1 cellular context compared by ENCODE assay signal in the genomic region with DNA sequence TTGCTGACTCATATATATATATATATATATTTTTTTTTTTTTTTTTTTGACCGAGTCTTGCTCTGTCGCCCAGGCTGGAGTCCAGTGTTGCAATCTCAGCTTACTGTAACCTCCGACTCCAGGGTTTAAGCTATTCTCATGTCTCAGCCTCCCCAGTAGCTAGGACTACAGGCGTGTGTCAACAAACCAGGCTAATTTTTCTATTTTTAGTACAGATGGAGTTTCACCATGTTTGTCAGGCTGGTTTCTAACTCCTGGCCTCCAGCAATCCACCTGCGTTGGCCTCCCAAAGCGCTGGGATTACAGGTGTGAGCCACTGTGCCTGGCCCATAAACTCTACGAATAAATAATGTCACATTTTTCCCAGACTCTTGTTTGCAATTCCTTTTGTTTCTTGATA.
TF ChIP-seq lines count a peak whose summit lies in the region.

No MANE protein-coding gene starts in this region.

TF ChIP-seq in HepG2, 621 proteins besides CTCF, POLR2A, EP300 and RAD21 (continued from another document and continues in another):
- TF ChIP-seq ZNF318 (CRISPR knock-in tag; IDR thresholded peaks at IDR 0.05) = no peak
- TF ChIP-seq, protein P1, sequence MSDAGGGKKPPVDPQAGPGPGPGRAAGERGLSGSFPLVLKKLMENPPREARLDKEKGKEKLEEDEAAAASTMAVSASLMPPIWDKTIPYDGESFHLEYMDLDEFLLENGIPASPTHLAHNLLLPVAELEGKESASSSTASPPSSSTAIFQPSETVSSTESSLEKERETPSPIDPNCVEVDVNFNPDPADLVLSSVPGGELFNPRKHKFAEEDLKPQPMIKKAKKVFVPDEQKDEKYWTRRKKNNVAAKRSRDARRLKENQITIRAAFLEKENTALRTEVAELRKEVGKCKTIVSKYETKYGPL (CRISPR knock-in tag; IDR thresholded peaks at IDR 0.05) = no peak
- no peak for TF ChIP-seq NKX3-1 (CRISPR knock-in tag; IDR thresholded peaks at IDR 0.05)
- TF ChIP-seq NFIC (IDR thresholded peaks at IDR 0.05; ENCODE audit: low read length) = peak; percentile 29; the same call in 1 of the 2 replicates
- TF ChIP-seq SALL2 (CRISPR knock-in tag; IDR thresholded peaks at IDR 0.05) = no peak
- TF ChIP-seq ZBTB38 (CRISPR knock-in tag; IDR thresholded peaks at IDR 0.05) = no peak
- no peak for TF ChIP-seq NR0B2 (CRISPR knock-in tag; IDR thresholded peaks at IDR 0.05)
- TF ChIP-seq ZBTB8A (CRISPR knock-in tag; IDR thresholded peaks at IDR 0.05; ENCODE audit: borderline replicate concordance, low read depth) = no peak
- peak; percentile 86 for TF ChIP-seq CEBPG (CRISPR knock-in tag; IDR thresholded peaks at IDR 0.05)
- no peak for TF ChIP-seq ZNF788 (CRISPR knock-in tag; IDR thresholded peaks at IDR 0.05; ENCODE audit: borderline replicate concordance)
- no peak for TF ChIP-seq ZNF775 (CRISPR knock-in tag; IDR thresholded peaks at IDR 0.05; ENCODE audit: borderline replicate concordance)
- no peak for TF ChIP-seq ZNF34 (CRISPR knock-in tag; IDR thresholded peaks at IDR 0.05; ENCODE audit: borderline replicate concordance)
- no peak for TF ChIP-seq IKZF1 (IDR thresholded peaks at IDR 0.05)
- no peak for TF ChIP-seq ZNF720 (CRISPR knock-in tag; IDR thresholded peaks at IDR 0.05)
- TF ChIP-seq ZZZ3 (CRISPR knock-in tag; IDR thresholded peaks at IDR 0.05; ENCODE audit: borderline replicate concordance) = no peak
- no peak for TF ChIP-seq SRSF4 (IDR thresholded peaks at IDR 0.05; ENCODE audit: low read depth, low read length, poor library complexity, severe bottlenecking)
- TF ChIP-seq XBP1 (CRISPR knock-in tag; IDR thresholded peaks at IDR 0.05) = no peak
- no peak for TF ChIP-seq RCOR2 (CRISPR knock-in tag; IDR thresholded peaks at IDR 0.05)
- TF ChIP-seq ZNF33A (CRISPR knock-in tag; IDR thresholded peaks at IDR 0.05; ENCODE audit: borderline replicate concordance) = no peak
- no peak for TF ChIP-seq NR3C1 (CRISPR knock-in tag; IDR thresholded peaks at IDR 0.05)
- no peak for TF ChIP-seq ZNF629 (CRISPR knock-in tag; conservative IDR thresholded peaks at IDR 0.05)
- TF ChIP-seq, protein P2, sequence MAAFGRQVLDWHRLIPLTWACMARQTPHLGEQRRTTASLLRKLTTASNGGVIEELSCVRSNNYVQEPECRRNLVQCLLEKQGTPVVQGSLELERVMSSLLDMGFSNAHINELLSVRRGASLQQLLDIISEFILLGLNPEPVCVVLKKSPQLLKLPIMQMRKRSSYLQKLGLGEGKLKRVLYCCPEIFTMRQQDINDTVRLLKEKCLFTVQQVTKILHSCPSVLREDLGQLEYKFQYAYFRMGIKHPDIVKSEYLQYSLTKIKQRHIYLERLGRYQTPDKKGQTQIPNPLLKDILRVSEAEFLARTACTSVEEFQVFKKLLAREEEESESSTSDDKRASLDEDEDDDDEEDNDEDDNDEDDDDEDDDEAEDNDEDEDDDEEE (CRISPR knock-in tag; IDR thresholded peaks at IDR 0.05) = no peak
- TF ChIP-seq SMARCE1 (IDR thresholded peaks at IDR 0.05; ENCODE audit: borderline replicate concordance) = no peak
- no peak for TF ChIP-seq CSRNP2 (CRISPR knock-in tag; conservative IDR thresholded peaks at IDR 0.05; ENCODE audit: low read depth)
- TF ChIP-seq ADNP (CRISPR knock-in tag; IDR thresholded peaks at IDR 0.05) = no peak
- TF ChIP-seq ZNF33B (CRISPR knock-in tag; IDR thresholded peaks at IDR 0.05) = no peak
- TF ChIP-seq AKAP8 (CRISPR knock-in tag; IDR thresholded peaks at IDR 0.05) = no peak
- TF ChIP-seq, protein P3, sequence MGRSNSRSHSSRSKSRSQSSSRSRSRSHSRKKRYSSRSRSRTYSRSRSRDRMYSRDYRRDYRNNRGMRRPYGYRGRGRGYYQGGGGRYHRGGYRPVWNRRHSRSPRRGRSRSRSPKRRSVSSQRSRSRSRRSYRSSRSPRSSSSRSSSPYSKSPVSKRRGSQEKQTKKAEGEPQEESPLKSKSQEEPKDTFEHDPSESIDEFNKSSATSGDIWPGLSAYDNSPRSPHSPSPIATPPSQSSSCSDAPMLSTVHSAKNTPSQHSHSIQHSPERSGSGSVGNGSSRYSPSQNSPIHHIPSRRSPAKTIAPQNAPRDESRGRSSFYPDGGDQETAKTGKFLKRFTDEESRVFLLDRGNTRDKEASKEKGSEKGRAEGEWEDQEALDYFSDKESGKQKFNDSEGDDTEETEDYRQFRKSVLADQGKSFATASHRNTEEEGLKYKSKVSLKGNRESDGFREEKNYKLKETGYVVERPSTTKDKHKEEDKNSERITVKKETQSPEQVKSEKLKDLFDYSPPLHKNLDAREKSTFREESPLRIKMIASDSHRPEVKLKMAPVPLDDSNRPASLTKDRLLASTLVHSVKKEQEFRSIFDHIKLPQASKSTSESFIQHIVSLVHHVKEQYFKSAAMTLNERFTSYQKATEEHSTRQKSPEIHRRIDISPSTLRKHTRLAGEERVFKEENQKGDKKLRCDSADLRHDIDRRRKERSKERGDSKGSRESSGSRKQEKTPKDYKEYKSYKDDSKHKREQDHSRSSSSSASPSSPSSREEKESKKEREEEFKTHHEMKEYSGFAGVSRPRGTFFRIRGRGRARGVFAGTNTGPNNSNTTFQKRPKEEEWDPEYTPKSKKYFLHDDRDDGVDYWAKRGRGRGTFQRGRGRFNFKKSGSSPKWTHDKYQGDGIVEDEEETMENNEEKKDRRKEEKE (IDR thresholded peaks at IDR 0.05) = no peak
- TF ChIP-seq ZMYM3 (CRISPR knock-in tag; IDR thresholded peaks at IDR 0.05) = peak; percentile 42; the same call in 1 of the 2 replicates
- no peak for TF ChIP-seq ZNF20 (CRISPR knock-in tag; IDR thresholded peaks at IDR 0.05)
- TF ChIP-seq ZNF225 (CRISPR knock-in tag; IDR thresholded peaks at IDR 0.05) = no peak
- no peak for TF ChIP-seq HOXD1 (CRISPR knock-in tag; IDR thresholded peaks at IDR 0.05)
- TF ChIP-seq FUBP1 (CRISPR knock-in tag; IDR thresholded peaks at IDR 0.05; ENCODE audit: borderline replicate concordance) = no peak
- no peak for TF ChIP-seq ZNF749 (CRISPR knock-in tag; IDR thresholded peaks at IDR 0.05; ENCODE audit: borderline replicate concordance)
- TF ChIP-seq SOX5 (CRISPR knock-in tag; IDR thresholded peaks at IDR 0.05; ENCODE audit: borderline replicate concordance) = 0 out of 2 replicates have a peak, but pooled peaks have one; percentile 39
- TF ChIP-seq NFE2L1 (CRISPR knock-in tag; IDR thresholded peaks at IDR 0.05; ENCODE audit: borderline replicate concordance) = no peak
- 0 out of 2 replicates have a peak, but pooled peaks have one; percentile 35 for TF ChIP-seq ZNF264 (CRISPR knock-in tag; IDR thresholded peaks at IDR 0.05)
- TF ChIP-seq NCOA2 (CRISPR knock-in tag; IDR thresholded peaks at IDR 0.05) = no peak
- TF ChIP-seq ZSCAN9 (CRISPR knock-in tag; IDR thresholded peaks at IDR 0.05; ENCODE audit: borderline replicate concordance) = no peak; the same call in 1 of the 2 replicates
- TF ChIP-seq ZHX1 (CRISPR knock-in tag; IDR thresholded peaks at IDR 0.05; ENCODE audit: low read depth) = no peak
- no peak for TF ChIP-seq ZNF496 (CRISPR knock-in tag; IDR thresholded peaks at IDR 0.05; ENCODE audit: insufficient replicate concordance)
- TF ChIP-seq NCOR1 (IDR thresholded peaks at IDR 0.05; ENCODE audit: borderline replicate concordance, low read length) = no peak
- 0 out of 4 replicates have a peak, but pooled peaks of 1 of the 2 experiments have one; percentile 13 for TF ChIP-seq NR2F1 (CRISPR knock-in tag; IDR thresholded peaks at IDR 0.05)
